In genomic region chr9:125493384-125493783, GRCh38 we compare ENCODE assay signal across 34 cellular contexts.
DNase-seq lines count a peak whose midpoint lies in the region; ATAC-seq, FAIRE-seq and TF ChIP-seq lines count a peak whose summit lies in the region.
"Had no signal": no experiment of that assay in that cellular context is flagged by ENCODE, and none has a peak within 500 bp of the region (broad histone marks: within the 10 kb centered on the region; RNA-seq: fewer than 3 reads in every experiment).

No MANE protein-coding gene starts in this region.

- H3K36me3 ChIP-seq in body of pancreas (replicated peaks in 1 of 2; ENCODE audit: insufficient read depth in 1 of 2, low read depth in 2 of 2) (no peaks in the 10 kb centered on the region), left lung (no peaks in the 10 kb centered on the region), stomach (no peaks in the 10 kb centered on the region)

- DNase-seq in GM12891 (ENCODE audit: insufficient read length, low spot score) (no peak), body of pancreas (peak; percentile 16 to 65 (median 36)), left lung (no peak), stomach (peak; percentile 34), Right ventricle myocardium superior (no peak), AG20443 (ENCODE audit: low spot score) (no peak), GM19240 (ENCODE audit: insufficient read length, low spot score) (no peak)
- DNase-seq: activated CD4-positive, alpha-beta T cell treated with anti-CD3 and anti-CD28 coated beads, Interleukin-2, amount 10 ng/mL, durations not matched to agents 24 days and 14 days; activated naive CD8-positive, alpha-beta T cell treated with anti-CD3 and anti-CD28 coated beads, Interleukin-2, amount 50 U/mL, for 24 hours; activated T-cell treated with anti-CD3 and anti-CD28 coated beads, Interleukin-2, amount 50 U/mL, for 24 hours; COR-L47; effector CD8-positive, alpha-beta T cell; H9; heart left ventricle; Kasumi-1; left cardiac atrium; MV-4-11; naive B cell; NCI-H1436 treated with DMSO at 0.1 percent for 48 hours; NCI-H2107; NCI-H446 treated with DMSO at 0.1 percent for 48 hours; nucleus accumbens; RPMI8226; stimulated activated CD4-positive, alpha-beta T cell treated with anti-CD3 and anti-CD28 coated beads, Interleukin-1b, Interleukin-23, amount 100 ng/mL, for 48 hours; stimulated activated CD8-positive, alpha-beta memory T cell treated with anti-CD3 and anti-CD28 coated beads, Interleukin-4, amount 100 ng/mL, for 48 hours; stimulated activated naive CD8-positive, alpha-beta T cell treated with anti-CD3 and anti-CD28 coated beads, Interleukin-15, amount 100 ng/mL, for 72 hours; T-helper 17 cell; tibial artery had no signal

- H3K4me3 ChIP-seq in body of pancreas (no peak overlapping the region), left lung (no peak overlapping the region), stomach (no peak overlapping the region)
- H3K4me3 ChIP-seq: BLaER1, heart left ventricle, skin epidermis, tibial artery had no signal

- peaks cover 16% of the 10 kb centered on the region for H3K4me1 ChIP-seq in body of pancreas
- H3K4me1 ChIP-seq in left lung = no peaks in the 10 kb centered on the region
- H3K4me1 ChIP-seq in stomach = peaks cover 4 to 30% (median 12%) of the 10 kb centered on the region in 4 donors
- H3K4me1 ChIP-seq: BLaER1, heart left ventricle, tibial artery had no signal

- H3K27me3 ChIP-seq in body of pancreas (no peaks in the 10 kb centered on the region), left lung (no peaks in the 10 kb centered on the region), stomach (no peaks in the 10 kb centered on the region)
- H3K27me3 ChIP-seq: BLaER1, heart left ventricle, tibial artery had no signal

- 16 to 30% methylated on average over 5 of the region's 5 CpGs for WGBS in body of pancreas, 2 donors
- 27 to 71% (median 54%) methylated on average over 5 of the region's 5 CpGs for WGBS in stomach, 5 donors

- no peaks in the 10 kb centered on the region for H3K9me3 ChIP-seq in body of pancreas
- no peaks in the 10 kb centered on the region for H3K9me3 ChIP-seq in left lung
- H3K9me3 ChIP-seq in stomach = no peaks in the 10 kb centered on the region
- H3K9me3 ChIP-seq: BLaER1, heart left ventricle, tibial artery had no signal

- ATAC-seq in body of pancreas (peak; percentile 87), left lung (peak; percentile 90), Right ventricle myocardium superior (ENCODE audit: poor library complexity) (no peak), HG03439 (IDR thresholded peaks at IDR 0.05; ENCODE audit: unreplicated experiment) (no peak)
- ATAC-seq: activated naive CD8-positive, alpha-beta T cell treated with anti-CD3 and anti-CD28 coated beads, Interleukin-2, amount 50 U/mL, for 24 hours; heart left ventricle; left cardiac atrium; stimulated activated naive CD8-positive, alpha-beta T cell treated with anti-CD3 and anti-CD28 coated beads, Interleukin-15, amount 100 ng/mL, for 72 hours; T-helper 17 cell had no signal

- intact Hi-C loops in body of pancreas (cut with DNase I) = no loop called here
- intact Hi-C loops in left lung (cut with DNase I) = no loop called here
- intact Hi-C loops in stomach (cut with DNase I; ENCODE audit: low total_unique reads) = no loop called here
- intact Hi-C loops in Right ventricle myocardium superior (cut with DNase I) = no loop called here

- no peak for TF ChIP-seq CTCF in body of pancreas (IDR thresholded peaks at IDR 0.05)
- no peak for TF ChIP-seq CTCF in left lung (IDR thresholded peaks at IDR 0.05)
- no peak for TF ChIP-seq CTCF in stomach (IDR thresholded peaks at IDR 0.05)

- H3K27ac ChIP-seq in body of pancreas (peak overlapping the region in 1 of 4 donors; percentile 17), left lung (no peak overlapping the region), stomach (peak overlapping the region in 2 of 5 donors; percentile 2 to 29)
- H3K27ac ChIP-seq: BLaER1, heart left ventricle, skin epidermis, tibial artery had no signal

- peak; percentile 63 for FAIRE-seq in GM12891 (lab: Jason Lieb, UNC)
- FAIRE-seq: colon, GM18507, HTR-8/SVneo had no signal

- TF ChIP-seq EP300 in stomach (IDR thresholded peaks at IDR 0.05) = no peak

- TF ChIP-seq POLR2A in GM12891 (IDR thresholded peaks at IDR 0.05; ENCODE audit: low read depth, low read length) = no peak
- TF ChIP-seq POLR2A in body of pancreas (IDR thresholded peaks at IDR 0.05) = no peak
- TF ChIP-seq POLR2A in stomach (IDR thresholded peaks at IDR 0.05) = no peak

TF ChIP-seq in GM12891, 5 proteins besides CTCF, POLR2A, EP300 and RAD21:
- TF ChIP-seq PAX5 (IDR thresholded peaks at IDR 0.05; ENCODE audit: insufficient read depth, low read length, severe bottlenecking) (no peak), TAF1 (IDR thresholded peaks at IDR 0.05; ENCODE audit: low read depth, low read length) (no peak), SPI1 (IDR thresholded peaks at IDR 0.05; ENCODE audit: low read depth, low read length) (no peak), POU2F2 (IDR thresholded peaks at IDR 0.05; ENCODE audit: low read depth, low read length) (no peak), POLR2AphosphoS5 (IDR thresholded peaks at IDR 0.05; ENCODE audit: low read depth, low read length) (no peak)

Comparison
In these comparisons a context has a peak if more than half of its experiments do, and no peak if none do; other contexts are left out.
1. DNase-seq: peak in body of pancreas (4 of 4) and stomach (single experiment); none in GM12891 (single experiment), left lung (0 of 2), Right ventricle myocardium superior (single experiment), AG20443 (single experiment) and GM19240 (single experiment).
2. ATAC-seq: peak in body of pancreas (single experiment) and left lung (single experiment); none in Right ventricle myocardium superior (single experiment) and HG03439 (single experiment).